In the genomic region with DNA sequence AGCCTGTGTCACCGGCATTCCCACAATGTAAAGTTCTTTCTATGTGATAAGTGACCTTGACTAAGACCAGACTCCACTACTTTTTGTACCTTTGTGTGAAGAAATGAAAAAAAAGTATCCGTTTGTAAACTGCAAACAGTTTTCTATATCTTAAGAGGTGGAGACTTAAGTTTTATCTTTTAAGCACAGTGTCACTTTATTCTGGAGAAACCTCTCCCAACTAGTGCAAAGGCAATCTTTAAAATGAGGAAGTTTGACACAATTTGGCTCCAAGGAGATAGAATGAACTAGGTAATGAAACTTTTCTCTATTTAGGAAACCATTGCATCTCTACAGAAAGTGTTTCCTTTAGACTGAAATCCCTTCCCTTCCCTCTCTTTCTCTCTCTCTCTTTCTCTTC, we compare ENCODE assay signal across 21 cellular contexts.
"Had no signal": no experiment of that assay in that cellular context is flagged by ENCODE, and none has a peak within 500 bp of the region (broad histone marks: within the 10 kb centered on the region; RNA-seq: fewer than 3 reads in every experiment).

No MANE protein-coding gene starts in this region.

- H3K4me3 Mint-ChIP-seq: memory B cell; natural killer cell; stimulated activated memory B cell treated with anti-CD40 and anti-IgM and Interleukin-4, amounts not matched to agents 10 μg/mL and 1 μg/mL and 100 μg/mL, for 72 hours; type B pancreatic cell had no signal

- H3K36me3 Mint-ChIP-seq: memory B cell; natural killer cell; stimulated activated memory B cell treated with anti-CD40 and anti-IgM and Interleukin-4, amounts not matched to agents 10 μg/mL and 1 μg/mL and 100 μg/mL, for 72 hours; type B pancreatic cell had no signal

- DNase-seq: dermis blood vessel endothelial cell; effector memory CD4-positive, alpha-beta T cell; foreskin keratinocyte; heart left ventricle; kidney; natural killer cell; occipital lobe; ovary; posterior cingulate gyrus; psoas muscle; right cardiac atrium; sigmoid colon; spleen; stimulated activated CD4-positive, alpha-beta T cell treated with anti-CD3 and anti-CD28 coated beads, Interleukin-4, amount 100 ng/mL, for 4 hours; stimulated activated naive CD8-positive, alpha-beta T cell treated with anti-CD3 and anti-CD28 coated beads, Interleukin-15, Interleukin-2, amounts not matched to agents 100 U/mL and 50 U/mL, for 24 hours; substantia nigra; testis; tibial artery had no signal

- H3K9me3 Mint-ChIP-seq: natural killer cell; stimulated activated memory B cell treated with anti-CD40 and anti-IgM and Interleukin-4, amounts not matched to agents 10 μg/mL and 1 μg/mL and 100 μg/mL, for 72 hours; type B pancreatic cell had no signal

- H3K27ac Mint-ChIP-seq: memory B cell; natural killer cell; stimulated activated memory B cell treated with anti-CD40 and anti-IgM and Interleukin-4, amounts not matched to agents 10 μg/mL and 1 μg/mL and 100 μg/mL, for 72 hours; type B pancreatic cell had no signal

- H3K4me1 Mint-ChIP-seq: memory B cell; natural killer cell; stimulated activated memory B cell treated with anti-CD40 and anti-IgM and Interleukin-4, amounts not matched to agents 10 μg/mL and 1 μg/mL and 100 μg/mL, for 72 hours had no signal
